17 cellular contexts compared by ENCODE assay signal in the genomic region with DNA sequence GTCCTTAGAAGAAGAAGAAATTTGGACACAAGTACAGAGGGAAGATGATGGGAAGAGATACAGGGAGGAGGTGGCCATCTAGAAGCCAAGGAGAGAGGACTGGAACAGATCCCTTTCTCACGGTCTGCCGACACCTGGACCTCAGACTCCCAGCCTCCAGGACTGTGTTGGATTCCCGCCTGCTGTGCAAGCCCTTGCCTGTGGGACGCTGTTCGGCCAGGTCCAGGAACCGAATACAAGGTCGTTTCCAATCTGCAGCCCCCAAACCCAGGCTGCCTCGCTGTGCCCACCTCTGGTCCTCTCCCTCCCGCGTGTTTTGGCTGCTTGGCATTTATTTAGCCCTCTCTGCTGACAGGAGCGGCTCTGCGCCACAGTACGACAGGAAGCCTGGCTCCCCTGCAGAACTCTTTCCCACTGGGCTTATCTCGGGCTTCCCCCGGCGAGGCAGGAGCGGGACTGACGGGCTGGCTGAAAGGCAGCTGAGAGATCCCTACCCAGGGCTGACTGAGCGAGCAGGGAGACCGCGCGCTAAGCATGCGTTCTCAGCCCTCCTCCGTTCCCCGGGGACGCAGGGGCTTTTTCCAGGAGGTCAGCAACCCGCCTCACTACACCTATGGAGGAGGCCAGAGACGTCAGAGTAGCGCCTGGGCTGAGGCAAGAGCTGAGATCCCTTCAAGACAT.
DNase-seq lines count a peak whose midpoint lies in the region; ATAC-seq and TF ChIP-seq lines count a peak whose summit lies in the region.
"Had no signal": no experiment of that assay in that cellular context is flagged by ENCODE, and none has a peak within 500 bp of the region (broad histone marks: within the 10 kb centered on the region; RNA-seq: fewer than 3 reads in every experiment).

No MANE protein-coding gene starts in this region.

- H3K4me3 Mint-ChIP-seq in GM23338 (no peak overlapping the region), WTC11 (no peak overlapping the region), neural crest cell (no peak overlapping the region), osteocyte (ENCODE audit: unreplicated experiment) (no peak overlapping the region)
- H3K4me3 Mint-ChIP-seq: CD14-positive monocyte had no signal

- H3K9me3 Mint-ChIP-seq in GM23338, result no peaks in the 10 kb centered on the region
- H3K9me3 Mint-ChIP-seq in WTC11, result no peaks in the 10 kb centered on the region
- no peaks in the 10 kb centered on the region for H3K9me3 Mint-ChIP-seq in neural crest cell
- H3K9me3 Mint-ChIP-seq in osteocyte (ENCODE audit: unreplicated experiment), result no peaks in the 10 kb centered on the region

- CTCF ChIA-PET in WTC11 (lab: Charles Lee), result no interaction called here

- POLR2A ChIA-PET in WTC11 (lab: Charles Lee), result no interaction called here

- no peak overlapping the region for H3K4me2 ChIP-seq in GM23338
- H3K4me2 ChIP-seq: PC-9 had no signal

- H3K27me3 Mint-ChIP-seq in GM23338 (ENCODE audit: insufficient read depth, low read depth, poor library complexity), result no peaks in the 10 kb centered on the region
- 0 out of 2 replicates have a peak, but pooled peaks cover 4% of the 10 kb centered on the region for H3K27me3 Mint-ChIP-seq in WTC11 (ENCODE audit: low read depth)
- peaks cover 3% of the 10 kb centered on the region for H3K27me3 Mint-ChIP-seq in neural crest cell (ENCODE audit: low read depth)
- H3K27me3 Mint-ChIP-seq in osteocyte (ENCODE audit: unreplicated experiment), result no peaks in the 10 kb centered on the region

- H3K36me3 Mint-ChIP-seq in GM23338 (ENCODE audit: low read depth) (no peaks in the 10 kb centered on the region), WTC11 (no peaks in the 10 kb centered on the region), neural crest cell (ENCODE audit: low read depth) (no peaks in the 10 kb centered on the region), osteocyte (ENCODE audit: unreplicated experiment) (no peaks in the 10 kb centered on the region)
- H3K36me3 Mint-ChIP-seq: CD14-positive monocyte had no signal

- peak; percentile 20 for DNase-seq in GM23338 (ENCODE audit: low spot score)
- DNase-seq in WTC11 (ENCODE audit: low spot score), result peak; percentile 14
- DNase-seq in heart right ventricle, result peak; percentile 15 to 28
- no peak for DNase-seq in neural crest cell (ENCODE audit: low read depth, low spot score)
- DNase-seq in osteocyte (ENCODE audit: extremely low spot score, unreplicated experiment), result no peak
- DNase-seq in effector memory CD4-positive, alpha-beta T cell, result no peak
- DNase-seq in upper lobe of right lung, result no peak
- DNase-seq: ACHN, AML-193, DMS 273 treated with DMSO at 0.1 percent for 48 hours, HCEC 1CT, KBM-7, NCI-H1417 treated with DMSO at 0.1 percent for 48 hours, NCI-H2029 treated with DMSO at 0.1 percent for 48 hours, NCI-H510A, PC-9 had no signal

- no peaks in the 10 kb centered on the region for H3K36me3 ChIP-seq in GM23338 (ENCODE audit: insufficient read depth)
- no peaks in the 10 kb centered on the region for H3K36me3 ChIP-seq in heart right ventricle
- H3K36me3 ChIP-seq in effector memory CD4-positive, alpha-beta T cell (ENCODE audit: control insufficient read depth, insufficient read depth, low read length), result no peaks in the 10 kb centered on the region
- H3K36me3 ChIP-seq in upper lobe of right lung, result no peaks in the 10 kb centered on the region

- no peaks in the 10 kb centered on the region for H3F3A ChIP-seq in GM23338 (replicated peaks; ENCODE audit: low read depth)

- TF ChIP-seq CTCF in GM23338 (conservative IDR thresholded peaks at IDR 0.05; ENCODE audit: low read depth in 2 of 2), result no peak
- TF ChIP-seq CTCF in WTC11 (IDR thresholded peaks at IDR 0.05), result no peak
- no peak for TF ChIP-seq CTCF in heart right ventricle (IDR thresholded peaks at IDR 0.05)
- TF ChIP-seq CTCF in neural crest cell (conservative IDR thresholded peaks at IDR 0.05), result no peak
- no peak for TF ChIP-seq CTCF in osteocyte (IDR thresholded peaks at IDR 0.05)
- no peak for TF ChIP-seq CTCF in upper lobe of right lung (IDR thresholded peaks at IDR 0.05)

- H3K27me3 ChIP-seq in GM23338 (ENCODE audit: insufficient read depth) (no peaks in the 10 kb centered on the region), heart right ventricle (peaks cover 0 to 11% (median 0%) of the 10 kb centered on the region in 7 donors), upper lobe of right lung (no peaks in the 10 kb centered on the region)
- H3K27me3 ChIP-seq in effector memory CD4-positive, alpha-beta T cell (replicated peaks; ENCODE audit: control insufficient read depth, insufficient read depth, low read length, poor library complexity, severe bottlenecking), result no peaks in the 10 kb centered on the region

- H3K4me3 ChIP-seq in GM23338 (no peak overlapping the region), heart right ventricle (peak overlapping the region in 4 of 10 donors; percentile 0 to 27 (median 14)), upper lobe of right lung (no peak overlapping the region)
- no peak overlapping the region for H3K4me3 ChIP-seq in effector memory CD4-positive, alpha-beta T cell (ENCODE audit: insufficient read depth, low read depth, low read length, poor library complexity, severe bottlenecking)
- H3K4me3 ChIP-seq: PC-9 had no signal

- no peaks in the 10 kb centered on the region for H3K9me2 ChIP-seq in GM23338 (ENCODE audit: insufficient read depth)

- H4K20me1 ChIP-seq in GM23338 (replicated peaks; ENCODE audit: insufficient read depth), result no peaks in the 10 kb centered on the region; the same call in 1 of the 2 replicates

- peaks cover 3% of the 10 kb centered on the region; the same call in 1 of the 3 replicates for H3K4me1 Mint-ChIP-seq in GM23338
- no peaks in the 10 kb centered on the region for H3K4me1 Mint-ChIP-seq in WTC11
- H3K4me1 Mint-ChIP-seq in neural crest cell, result no peaks in the 10 kb centered on the region
- H3K4me1 Mint-ChIP-seq in osteocyte (ENCODE audit: unreplicated experiment), result peaks cover 16% of the 10 kb centered on the region
- H3K4me1 Mint-ChIP-seq: CD14-positive monocyte had no signal

- ATAC-seq in GM23338 (peak; percentile 86), WTC11 (peak; percentile 52; the same call in 1 of the 2 replicates), heart right ventricle (peak in 7 of 8 donors; percentile 63 to 82 (median 77)), upper lobe of right lung (no peak)

- H3K27ac ChIP-seq in GM23338 (ENCODE audit: low read depth), result no peak overlapping the region
- no peak overlapping the region for H3K27ac ChIP-seq in heart right ventricle
- no peak overlapping the region for H3K27ac ChIP-seq in effector memory CD4-positive, alpha-beta T cell (ENCODE audit: insufficient read depth, low read length, poor library complexity, severe bottlenecking)
- H3K27ac ChIP-seq in upper lobe of right lung, result no peak overlapping the region
- H3K27ac ChIP-seq: PC-9 had no signal

- WGBS in heart right ventricle, 2 donors, result 11 to 13% methylated on average over 29 of the region's 29 CpGs

- H2AFZ ChIP-seq in GM23338, result no peak overlapping the region
- H2AFZ ChIP-seq: PC-9 had no signal

- H3K4me1 ChIP-seq in GM23338 (ENCODE audit: insufficient read depth) (no peaks in the 10 kb centered on the region), heart right ventricle (peaks cover 0 to 14% (median 8%) of the 10 kb centered on the region in 9 donors), upper lobe of right lung (no peaks in the 10 kb centered on the region)
- no peaks in the 10 kb centered on the region for H3K4me1 ChIP-seq in effector memory CD4-positive, alpha-beta T cell (ENCODE audit: control insufficient read depth, insufficient read depth, low read length, poor library complexity, severe bottlenecking)

- H3K79me2 ChIP-seq in GM23338 (replicated peaks; ENCODE audit: insufficient read depth), result no peaks in the 10 kb centered on the region

- peaks cover 0 to 11% (median 0%) of the 10 kb centered on the region in 11 donors for H3K9me3 ChIP-seq in heart right ventricle
- no peaks in the 10 kb centered on the region for H3K9me3 ChIP-seq in effector memory CD4-positive, alpha-beta T cell (ENCODE audit: control insufficient read depth, low read length)
- H3K9me3 ChIP-seq in upper lobe of right lung, result no peaks in the 10 kb centered on the region

- intact Hi-C loops in heart right ventricle (cut with DNase I) (no loop called here), upper lobe of right lung (cut with DNase I) (no loop called here)

- no peak overlapping the region for H3K27ac Mint-ChIP-seq in GM23338
- H3K27ac Mint-ChIP-seq in WTC11, result no peak overlapping the region
- peak overlapping the region; percentile 64 for H3K27ac Mint-ChIP-seq in neural crest cell (ENCODE audit: unreplicated experiment)
- H3K27ac Mint-ChIP-seq in osteocyte (ENCODE audit: unreplicated experiment), result no peak overlapping the region
- H3K27ac Mint-ChIP-seq: CD14-positive monocyte had no signal

TF ChIP-seq in GM23338, 12 proteins besides CTCF, POLR2A, EP300 and RAD21:
- TF ChIP-seq JUNB (IDR thresholded peaks at IDR 0.05; ENCODE audit: unreplicated experiment) (no peak), CREB1 (CRISPR knock-in tag; IDR thresholded peaks at IDR 0.05; ENCODE audit: low read depth) (no peak), POLR2AphosphoS5 (IDR thresholded peaks at IDR 0.05; ENCODE audit: low read depth) (no peak), ZNF331 (CRISPR knock-in tag; IDR thresholded peaks at IDR 0.05; ENCODE audit: low read depth) (no peak), EZH2 (IDR thresholded peaks at IDR 0.05; ENCODE audit: low read depth, unreplicated experiment) (no peak)

TF ChIP-seq in WTC11, 78 proteins besides CTCF, POLR2A, EP300 and RAD21:
- TF ChIP-seq, protein P1, sequence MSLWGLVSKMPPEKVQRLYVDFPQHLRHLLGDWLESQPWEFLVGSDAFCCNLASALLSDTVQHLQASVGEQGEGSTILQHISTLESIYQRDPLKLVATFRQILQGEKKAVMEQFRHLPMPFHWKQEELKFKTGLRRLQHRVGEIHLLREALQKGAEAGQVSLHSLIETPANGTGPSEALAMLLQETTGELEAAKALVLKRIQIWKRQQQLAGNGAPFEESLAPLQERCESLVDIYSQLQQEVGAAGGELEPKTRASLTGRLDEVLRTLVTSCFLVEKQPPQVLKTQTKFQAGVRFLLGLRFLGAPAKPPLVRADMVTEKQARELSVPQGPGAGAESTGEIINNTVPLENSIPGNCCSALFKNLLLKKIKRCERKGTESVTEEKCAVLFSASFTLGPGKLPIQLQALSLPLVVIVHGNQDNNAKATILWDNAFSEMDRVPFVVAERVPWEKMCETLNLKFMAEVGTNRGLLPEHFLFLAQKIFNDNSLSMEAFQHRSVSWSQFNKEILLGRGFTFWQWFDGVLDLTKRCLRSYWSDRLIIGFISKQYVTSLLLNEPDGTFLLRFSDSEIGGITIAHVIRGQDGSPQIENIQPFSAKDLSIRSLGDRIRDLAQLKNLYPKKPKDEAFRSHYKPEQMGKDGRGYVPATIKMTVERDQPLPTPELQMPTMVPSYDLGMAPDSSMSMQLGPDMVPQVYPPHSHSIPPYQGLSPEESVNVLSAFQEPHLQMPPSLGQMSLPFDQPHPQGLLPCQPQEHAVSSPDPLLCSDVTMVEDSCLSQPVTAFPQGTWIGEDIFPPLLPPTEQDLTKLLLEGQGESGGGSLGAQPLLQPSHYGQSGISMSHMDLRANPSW (CRISPR knock-in tag; conservative IDR thresholded peaks at IDR 0.05; ENCODE audit: low read depth), result no peak

Comparison
In these comparisons a context has a peak if more than half of its experiments do, and no peak if none do; other contexts are left out.
1. DNase-seq: peak in GM23338 (single experiment), WTC11 (single experiment) and heart right ventricle (2 of 2); none in neural crest cell (single experiment), osteocyte (single experiment), effector memory CD4-positive, alpha-beta T cell (0 of 3) and upper lobe of right lung (single experiment).